In genomic region chr6:38933426-38933825, GRCh38 we compare ENCODE assay signal across 10 cellular contexts.
DNase-seq lines count a peak whose midpoint lies in the region; ATAC-seq and TF ChIP-seq lines count a peak whose summit lies in the region.
"Had no signal": no experiment of that assay in that cellular context is flagged by ENCODE, and none has a peak within 500 bp of the region (broad histone marks: within the 10 kb centered on the region; RNA-seq: fewer than 3 reads in every experiment).

No MANE protein-coding gene starts in this region.

- DNase-seq in AG10803 (ENCODE audit: low read depth) (peak; percentile 2), OCI-M2 (lab: John Stamatoyannopoulos, UW; ENCODE audit: unreplicated experiment) (peak; percentile 43), fibroblast of pulmonary artery (ENCODE audit: low read depth) (peak; percentile 7), HCEC 1CT (no peak), ovary (no peak)
- DNase-seq in naive thymus-derived CD4-positive, alpha-beta T cell: no peak
- DNase-seq: stimulated activated naive CD4-positive, alpha-beta T cell had no signal

- no peak overlapping the region for H3K4me3 Mint-ChIP-seq in naive thymus-derived CD4-positive, alpha-beta T cell
- H3K4me3 Mint-ChIP-seq: activated naive CD8-positive, alpha-beta T cell had no signal

- H3K36me3 ChIP-seq in HEK293 (ENCODE audit: control insufficient read depth in 2 of 2, insufficient read depth in 1 of 2, low read length in 2 of 2) (no peaks in the 10 kb centered on the region), ovary (no peaks in the 10 kb centered on the region)
- no peaks in the 10 kb centered on the region for H3K36me3 ChIP-seq in naive thymus-derived CD4-positive, alpha-beta T cell (ENCODE audit: control insufficient read depth in 2 of 3, insufficient read depth in 3 of 3, low read length in 3 of 3)

- no peaks in the 10 kb centered on the region for H3K4me1 Mint-ChIP-seq in naive thymus-derived CD4-positive, alpha-beta T cell

- H3K27me3 ChIP-seq in naive thymus-derived CD4-positive, alpha-beta T cell (ENCODE audit: control insufficient read depth in 2 of 2, insufficient read depth in 2 of 2, low read length in 2 of 2): no peaks in the 10 kb centered on the region
- no peaks in the 10 kb centered on the region for H3K27me3 ChIP-seq in ovary

- H3K27me3 Mint-ChIP-seq in naive thymus-derived CD4-positive, alpha-beta T cell: peaks cover 5 to 16% (median 13%) of the 10 kb centered on the region in 5 donors

- H3K4me1 ChIP-seq in HEK293 (ENCODE audit: control insufficient read depth, insufficient read depth, low read length) (no peaks in the 10 kb centered on the region), ovary (ENCODE audit: insufficient read depth) (no peaks in the 10 kb centered on the region)
- no peaks in the 10 kb centered on the region for H3K4me1 ChIP-seq in naive thymus-derived CD4-positive, alpha-beta T cell (ENCODE audit: control insufficient read depth in 2 of 2, insufficient read depth in 2 of 2, low read length in 2 of 2)

- H3K9me3 ChIP-seq in HEK293 (ENCODE audit: control insufficient read depth, insufficient read depth, low read depth, low read length) (no peaks in the 10 kb centered on the region), ovary (no peaks in the 10 kb centered on the region)
- no peaks in the 10 kb centered on the region for H3K9me3 ChIP-seq in naive thymus-derived CD4-positive, alpha-beta T cell (ENCODE audit: control insufficient read depth in 2 of 3, low read length in 3 of 3)

- 39 to 48% (median 46%) methylated on average over 3 of the region's 3 CpGs for WGBS in ovary, 3 donors

- no peak overlapping the region for H3K27ac Mint-ChIP-seq in naive thymus-derived CD4-positive, alpha-beta T cell
- H3K27ac Mint-ChIP-seq: activated naive CD8-positive, alpha-beta T cell had no signal

- no peak for ATAC-seq in HG03354 (IDR thresholded peaks at IDR 0.05; ENCODE audit: poor library complexity, severe bottlenecking, unreplicated experiment)
- ATAC-seq in naive thymus-derived CD4-positive, alpha-beta T cell: no peak

- intact Hi-C loops in naive thymus-derived CD4-positive, alpha-beta T cell (cut with micrococcal nuclease): loop anchor here (1.0 to 5.0 kb wide), 2 partner anchors 61 kb away; no protein-coding TSS in a partner anchor
- intact Hi-C loops in ovary (cut with DNase I): no loop called here

- TF ChIP-seq CTCF in AG10803 (conservative IDR thresholded peaks at IDR 0.05; ENCODE audit: low read length) (no peak; the same call in 1 of the 2 replicates), HEK293 (tag by site-specific recombination; IDR thresholded peaks at IDR 0.05) (0 out of 2 replicates have a peak, but pooled peaks have one; percentile 33), fibroblast of pulmonary artery (IDR thresholded peaks at IDR 0.05; ENCODE audit: low read length, missing control alignments) (peak; percentile 26), ovary (IDR thresholded peaks at IDR 0.05) (no peak)

- TF ChIP-seq EP300 in ovary (IDR thresholded peaks at IDR 0.05): no peak

- peaks cover 0 to 2% (median 0%) of the 10 kb centered on the region in 11 donors for H3K9me3 Mint-ChIP-seq in naive thymus-derived CD4-positive, alpha-beta T cell

- POLR2A ChIA-PET in HEK293 (lab: Yijun Ruan, JAX): no interaction called here
- POLR2A ChIA-PET in naive thymus-derived CD4-positive, alpha-beta T cell (lab: Charles Lee): no interaction called here

- no peak for TF ChIP-seq POLR2A in ovary (IDR thresholded peaks at IDR 0.05)

- CTCF ChIA-PET in HEK293 (lab: Yijun Ruan, JAX): interaction anchor here (0.6 to 2.9 kb wide), 6 partner anchors 32 to 65 kb away, joined by 3 to 23 read pairs (median 4); no protein-coding TSS in a partner anchor
- CTCF ChIA-PET in naive thymus-derived CD4-positive, alpha-beta T cell (lab: Charles Lee): interaction anchor here (0.6 to 1.4 kb wide), 4 partner anchors 15 to 68 kb away, joined by 3 to 9 read pairs (median 3); no protein-coding TSS in a partner anchor

- no peak overlapping the region for H3K27ac ChIP-seq in HEK293 (ENCODE audit: extremely low read depth, low read depth, low read length)
- no peak overlapping the region for H3K27ac ChIP-seq in naive thymus-derived CD4-positive, alpha-beta T cell (ENCODE audit: low read depth, low read length)
- H3K27ac ChIP-seq in ovary: no peak overlapping the region

- H3K36me3 Mint-ChIP-seq in naive thymus-derived CD4-positive, alpha-beta T cell: no peaks in the 10 kb centered on the region
- H3K36me3 Mint-ChIP-seq: activated naive CD8-positive, alpha-beta T cell had no signal

- no peak overlapping the region for H3K4me3 ChIP-seq in AG10803 (ENCODE audit: low read length)
- no peak overlapping the region for H3K4me3 ChIP-seq in HEK293 (ENCODE audit: low read depth, low read length)
- no peak overlapping the region for H3K4me3 ChIP-seq in fibroblast of pulmonary artery (replicated peaks; ENCODE audit: low read depth, low read length)
- H3K4me3 ChIP-seq in naive thymus-derived CD4-positive, alpha-beta T cell (ENCODE audit: low read length): no peak overlapping the region
- H3K4me3 ChIP-seq in ovary: no peak overlapping the region

TF ChIP-seq in HEK293, 187 proteins besides CTCF, POLR2A, EP300 and RAD21:
- peak; percentile 34 for TF ChIP-seq ZNF654 (tag by site-specific recombination; IDR thresholded peaks at IDR 0.05; ENCODE audit: low read depth)
- TF ChIP-seq ZNF112 (tag by site-specific recombination; IDR thresholded peaks at IDR 0.05): no peak

Comparison
In these comparisons a context has a peak if more than half of its experiments do, and no peak if none do; other contexts are left out.
1. DNase-seq: peak in AG10803 (single experiment), OCI-M2 (single experiment) and fibroblast of pulmonary artery (single experiment); none in HCEC 1CT (single experiment), naive thymus-derived CD4-positive, alpha-beta T cell (0 of 9) and ovary (0 of 5).
2. CTCF ChIP-seq: peak in HEK293 (single experiment) and fibroblast of pulmonary artery (single experiment); none in AG10803 (single experiment) and ovary (0 of 3).
3. intact Hi-C loops: an anchor here in naive thymus-derived CD4-positive, alpha-beta T cell (1.0 to 5.0 kb wide); none called in ovary.